Comparison of ENCODE assay signal across 1 cellular context in genomic region chr13:68439821-68440220, GRCh38.
TF ChIP-seq lines count a peak whose summit lies in the region.

No MANE protein-coding gene starts in this region.

TF ChIP-seq in K562, 482 proteins besides CTCF, POLR2A, EP300 and RAD21 (continued from another document):
- TF ChIP-seq CHAMP1 (IDR thresholded peaks at IDR 0.05) (no peak), HDGF (IDR thresholded peaks at IDR 0.05) (no peak), ZNF740 (CRISPR knock-in tag; IDR thresholded peaks at IDR 0.05) (no peak), ZNF740 (tag; IDR thresholded peaks at IDR 0.05) (no peak), HNRNPH1 (optimal IDR thresholded peaks at IDR 0.05; ENCODE audit: low read depth, low read length) (no peak), FOXA3 (CRISPR knock-in tag; conservative IDR thresholded peaks at IDR 0.05 in 1 of 2, IDR thresholded peaks at IDR 0.05 in 1 of 2) (peak in 1 of 2 experiments; percentile 82; a peak in 1 of 4 replicates), NONO (IDR thresholded peaks at IDR 0.05; ENCODE audit: low read depth in 2 of 2, low read length in 1 of 2) (no peak)
